ENCODE assay signal across 1 cellular context in the genomic region with DNA sequence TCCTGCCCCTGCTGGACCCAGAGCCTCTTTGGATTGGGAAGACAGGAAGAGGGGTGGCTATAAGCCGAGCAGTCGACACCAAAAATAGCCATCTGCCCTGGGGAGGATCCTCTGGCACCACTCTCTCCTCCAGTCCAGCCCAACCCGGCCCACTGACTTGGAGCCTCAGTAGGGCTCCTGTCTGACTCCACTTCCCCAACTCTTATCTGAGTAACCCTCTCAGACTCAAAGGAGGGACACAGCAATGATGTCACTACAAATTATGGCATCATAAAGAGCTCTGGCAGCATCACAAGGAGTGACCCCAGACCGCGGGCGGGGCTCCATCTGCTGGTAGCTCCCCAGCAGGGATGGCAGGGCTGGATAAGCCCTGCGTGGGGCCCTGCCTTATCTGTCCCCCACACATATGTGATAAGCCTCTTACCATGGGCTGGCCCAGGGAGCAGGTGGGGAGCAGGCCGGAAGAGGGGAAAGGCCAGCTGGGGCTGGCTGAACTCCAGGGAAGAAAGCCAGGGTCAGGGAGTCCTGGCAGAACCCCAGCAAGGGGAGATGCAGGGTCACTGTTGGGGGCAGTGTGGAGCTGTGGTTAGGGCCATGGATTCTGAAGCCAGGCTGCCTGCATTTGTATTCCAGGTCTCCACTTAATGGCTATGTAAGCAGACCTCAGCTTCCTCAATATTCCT.
TF ChIP-seq lines count a peak whose summit lies in the region.

No MANE protein-coding gene starts in this region.

TF ChIP-seq in HEK293, 187 proteins besides CTCF, POLR2A, EP300 and RAD21 (continued from another document):
- TF ChIP-seq, protein P1, sequence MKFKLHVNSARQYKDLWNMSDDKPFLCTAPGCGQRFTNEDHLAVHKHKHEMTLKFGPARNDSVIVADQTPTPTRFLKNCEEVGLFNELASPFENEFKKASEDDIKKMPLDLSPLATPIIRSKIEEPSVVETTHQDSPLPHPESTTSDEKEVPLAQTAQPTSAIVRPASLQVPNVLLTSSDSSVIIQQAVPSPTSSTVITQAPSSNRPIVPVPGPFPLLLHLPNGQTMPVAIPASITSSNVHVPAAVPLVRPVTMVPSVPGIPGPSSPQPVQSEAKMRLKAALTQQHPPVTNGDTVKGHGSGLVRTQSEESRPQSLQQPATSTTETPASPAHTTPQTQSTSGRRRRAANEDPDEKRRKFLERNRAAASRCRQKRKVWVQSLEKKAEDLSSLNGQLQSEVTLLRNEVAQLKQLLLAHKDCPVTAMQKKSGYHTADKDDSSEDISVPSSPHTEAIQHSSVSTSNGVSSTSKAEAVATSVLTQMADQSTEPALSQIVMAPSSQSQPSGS (tag by site-specific recombination; IDR thresholded peaks at IDR 0.05; ENCODE audit: low read depth) = 0 out of 2 replicates have a peak, but pooled peaks have one; percentile 48
- TF ChIP-seq EGR2 (tag by site-specific recombination; IDR thresholded peaks at IDR 0.05; ENCODE audit: low read depth) (peak; percentile 51; the same call in 1 of the 2 replicates), GLIS2 (tag by site-specific recombination; IDR thresholded peaks at IDR 0.05) (peak; percentile 51), ZBTB21 (tag by site-specific recombination; IDR thresholded peaks at IDR 0.05) (peak; percentile 93), ZNF629 (tag by site-specific recombination; IDR thresholded peaks at IDR 0.05) (peak; percentile 84), ZIC2 (tag by site-specific recombination; IDR thresholded peaks at IDR 0.05) (peak; percentile 87), ZFHX2 (tag by site-specific recombination; conservative IDR thresholded peaks at IDR 0.05) (peak; percentile 83), GLIS1 (tag by site-specific recombination; IDR thresholded peaks at IDR 0.05) (peak; percentile 94), ZNF292 (tag by site-specific recombination; IDR thresholded peaks at IDR 0.05; ENCODE audit: borderline replicate concordance, low read depth) (no peak), ZBTB17 (tag by site-specific recombination; IDR thresholded peaks at IDR 0.05) (no peak), BCL11B (tag by site-specific recombination; IDR thresholded peaks at IDR 0.05; ENCODE audit: low read depth) (no peak), ZNF169 (tag by site-specific recombination; IDR thresholded peaks at IDR 0.05) (no peak), ZNF776 (tag by site-specific recombination; IDR thresholded peaks at IDR 0.05; ENCODE audit: borderline replicate concordance) (no peak)
- TF ChIP-seq, protein P2, sequence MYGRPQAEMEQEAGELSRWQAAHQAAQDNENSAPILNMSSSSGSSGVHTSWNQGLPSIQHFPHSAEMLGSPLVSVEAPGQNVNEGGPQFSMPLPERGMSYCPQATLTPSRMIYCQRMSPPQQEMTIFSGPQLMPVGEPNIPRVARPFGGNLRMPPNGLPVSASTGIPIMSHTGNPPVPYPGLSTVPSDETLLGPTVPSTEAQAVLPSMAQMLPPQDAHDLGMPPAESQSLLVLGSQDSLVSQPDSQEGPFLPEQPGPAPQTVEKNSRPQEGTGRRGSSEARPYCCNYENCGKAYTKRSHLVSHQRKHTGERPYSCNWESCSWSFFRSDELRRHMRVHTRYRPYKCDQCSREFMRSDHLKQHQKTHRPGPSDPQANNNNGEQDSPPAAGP (tag by site-specific recombination; IDR thresholded peaks at IDR 0.05) = peak; percentile 29; the same call in 1 of the 2 replicates
- TF ChIP-seq, protein P3, sequence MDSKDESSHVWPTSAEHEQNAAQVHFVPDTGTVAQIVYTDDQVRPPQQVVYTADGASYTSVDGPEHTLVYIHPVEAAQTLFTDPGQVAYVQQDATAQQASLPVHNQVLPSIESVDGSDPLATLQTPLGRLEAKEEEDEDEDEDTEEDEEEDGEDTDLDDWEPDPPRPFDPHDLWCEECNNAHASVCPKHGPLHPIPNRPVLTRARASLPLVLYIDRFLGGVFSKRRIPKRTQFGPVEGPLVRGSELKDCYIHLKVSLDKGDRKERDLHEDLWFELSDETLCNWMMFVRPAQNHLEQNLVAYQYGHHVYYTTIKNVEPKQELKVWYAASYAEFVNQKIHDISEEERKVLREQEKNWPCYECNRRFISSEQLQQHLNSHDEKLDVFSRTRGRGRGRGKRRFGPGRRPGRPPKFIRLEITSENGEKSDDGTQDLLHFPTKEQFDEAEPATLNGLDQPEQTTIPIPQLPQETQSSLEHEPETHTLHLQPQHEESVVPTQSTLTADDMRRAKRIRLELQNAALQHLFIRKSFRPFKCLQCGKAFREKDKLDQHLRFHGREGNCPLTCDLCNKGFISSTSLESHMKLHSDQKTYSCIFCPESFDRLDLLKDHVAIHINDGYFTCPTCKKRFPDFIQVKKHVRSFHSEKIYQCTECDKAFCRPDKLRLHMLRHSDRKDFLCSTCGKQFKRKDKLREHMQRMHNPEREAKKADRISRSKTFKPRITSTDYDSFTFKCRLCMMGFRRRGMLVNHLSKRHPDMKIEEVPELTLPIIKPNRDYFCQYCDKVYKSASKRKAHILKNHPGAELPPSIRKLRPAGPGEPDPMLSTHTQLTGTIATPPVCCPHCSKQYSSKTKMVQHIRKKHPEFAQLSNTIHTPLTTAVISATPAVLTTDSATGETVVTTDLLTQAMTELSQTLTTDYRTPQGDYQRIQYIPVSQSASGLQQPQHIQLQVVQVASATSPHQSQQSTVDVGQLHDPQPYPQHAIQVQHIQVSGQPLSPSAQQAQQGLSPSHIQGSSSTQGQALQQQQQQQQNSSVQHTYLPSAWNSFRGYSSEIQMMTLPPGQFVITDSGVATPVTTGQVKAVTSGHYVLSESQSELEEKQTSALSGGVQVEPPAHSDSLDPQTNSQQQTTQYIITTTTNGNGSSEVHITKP (tag by site-specific recombination; IDR thresholded peaks at IDR 0.05) = peak; percentile 30; the same call in 1 of the 2 replicates
- TF ChIP-seq, protein P4, sequence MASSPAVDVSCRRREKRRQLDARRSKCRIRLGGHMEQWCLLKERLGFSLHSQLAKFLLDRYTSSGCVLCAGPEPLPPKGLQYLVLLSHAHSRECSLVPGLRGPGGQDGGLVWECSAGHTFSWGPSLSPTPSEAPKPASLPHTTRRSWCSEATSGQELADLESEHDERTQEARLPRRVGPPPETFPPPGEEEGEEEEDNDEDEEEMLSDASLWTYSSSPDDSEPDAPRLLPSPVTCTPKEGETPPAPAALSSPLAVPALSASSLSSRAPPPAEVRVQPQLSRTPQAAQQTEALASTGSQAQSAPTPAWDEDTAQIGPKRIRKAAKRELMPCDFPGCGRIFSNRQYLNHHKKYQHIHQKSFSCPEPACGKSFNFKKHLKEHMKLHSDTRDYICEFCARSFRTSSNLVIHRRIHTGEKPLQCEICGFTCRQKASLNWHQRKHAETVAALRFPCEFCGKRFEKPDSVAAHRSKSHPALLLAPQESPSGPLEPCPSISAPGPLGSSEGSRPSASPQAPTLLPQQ (tag by site-specific recombination; IDR thresholded peaks at IDR 0.05) = peak; percentile 69
- TF ChIP-seq, protein P5, sequence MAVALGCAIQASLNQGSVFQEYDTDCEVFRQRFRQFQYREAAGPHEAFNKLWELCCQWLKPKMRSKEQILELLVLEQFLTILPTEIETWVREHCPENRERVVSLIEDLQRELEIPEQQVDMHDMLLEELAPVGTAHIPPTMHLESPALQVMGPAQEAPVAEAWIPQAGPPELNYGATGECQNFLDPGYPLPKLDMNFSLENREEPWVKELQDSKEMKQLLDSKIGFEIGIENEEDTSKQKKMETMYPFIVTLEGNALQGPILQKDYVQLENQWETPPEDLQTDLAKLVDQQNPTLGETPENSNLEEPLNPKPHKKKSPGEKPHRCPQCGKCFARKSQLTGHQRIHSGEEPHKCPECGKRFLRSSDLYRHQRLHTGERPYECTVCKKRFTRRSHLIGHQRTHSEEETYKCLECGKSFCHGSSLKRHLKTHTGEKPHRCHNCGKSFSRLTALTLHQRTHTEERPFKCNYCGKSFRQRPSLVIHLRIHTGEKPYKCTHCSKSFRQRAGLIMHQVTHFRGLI (tag by site-specific recombination; IDR thresholded peaks at IDR 0.05) = peak; percentile 80
